9 cellular contexts compared by ENCODE assay signal in genomic region chr15:90200534-90201139, GRCh38. TPM values are rescaled to one million over a fixed set of nuclear protein-coding genes. Genes with fewer than 3 reads are reported as not detected.
DNase-seq lines count a peak whose midpoint lies in the region; ATAC-seq, FAIRE-seq and TF ChIP-seq lines count a peak whose summit lies in the region.
"Had no signal": no experiment of that assay in that cellular context is flagged by ENCODE, and none has a peak within 500 bp of the region (broad histone marks: within the 10 kb centered on the region; RNA-seq: fewer than 3 reads in every experiment).

No MANE protein-coding gene starts in this region.

- H3K4me1 ChIP-seq in endothelial cell of umbilical vein (ENCODE audit: control insufficient read depth, extremely low read depth, insufficient read depth, low read length) (peaks cover 6% of the 10 kb centered on the region), neuron (ENCODE audit: insufficient read depth, low read length) (peaks cover 24% of the 10 kb centered on the region)

- no peaks in the 10 kb centered on the region for H3K36me3 Mint-ChIP-seq in activated naive CD4-positive, alpha-beta T cell treated with anti-CD3 and anti-CD28 coated beads for 36 hours (ENCODE audit: low read depth)

- no peak overlapping the region for H3K27ac ChIP-seq in endothelial cell of umbilical vein (ENCODE audit: insufficient read depth, low read depth, low read length)

- H3K9me3 ChIP-seq in endothelial cell of umbilical vein (replicated peaks; ENCODE audit: control insufficient read depth, insufficient read depth, low read length): no peaks in the 10 kb centered on the region
- no peaks in the 10 kb centered on the region for H3K9me3 ChIP-seq in neuron (ENCODE audit: low read length)

- no peak for TF ChIP-seq CTCF in endothelial cell of umbilical vein (IDR thresholded peaks at IDR 0.05; ENCODE audit: extremely low read depth in 1 of 2, insufficient read depth in 1 of 2, low read depth in 1 of 2, low read length in 2 of 2)

- POLR2A ChIA-PET in endothelial cell of umbilical vein (lab: Charles Lee): interaction anchor here (0.9 to 1.7 kb wide), 3 partner anchors 33 to 98 kb away, joined by 3 to 5 read pairs (median 4); partner anchors contain the start of gene CIB1

- peak overlapping the region; percentile 77 for H3K4me3 Mint-ChIP-seq in activated naive CD4-positive, alpha-beta T cell treated with anti-CD3 and anti-CD28 coated beads for 36 hours

- BruUV-seq in endothelial cell of umbilical vein (replicated peaks; lab: Mats Ljungman, UMichigan): TSS peak; percentile 17

- TF ChIP-seq POLR2A in endothelial cell of umbilical vein (IDR thresholded peaks at IDR 0.05; ENCODE audit: low read depth, low read length): no peak

- intact Hi-C loops in activated naive CD4-positive, alpha-beta T cell treated with anti-CD3 and anti-CD28 coated beads for 36 hours (cut with micrococcal nuclease): loop anchor here (1.0 kb wide), 1 partner anchor 33 kb away; the partner anchor contains the start of gene CIB1
- intact Hi-C loops in endothelial cell of umbilical vein (cut with micrococcal nuclease): loop anchor here (1.0 kb wide), 1 partner anchor 33 kb away; the partner anchor contains the start of gene CIB1

- H3K4me3 ChIP-seq in endothelial cell of umbilical vein (replicated peaks in 1 of 3; ENCODE audit: insufficient read depth in 1 of 3, low read depth in 1 of 3, low read length in 3 of 3): peak overlapping the region; percentile 67 to 92 (median 77)
- H3K4me3 ChIP-seq in neuron (ENCODE audit: low read length): peak overlapping the region; percentile 91

- no peak for DNase-seq in activated naive CD4-positive, alpha-beta T cell treated with anti-CD3 and anti-CD28 coated beads for 36 hours
- DNase-seq in activated naive CD4-positive, alpha-beta T cell treated with anti-CD3 and anti-CD28 coated beads, Interleukin-2, amount 50 U/mL, for 16 hours: no peak
- DNase-seq in NCI-H69 (lab: John Stamatoyannopoulos, UW): peak; percentile 20
- no peak for DNase-seq in endothelial cell of umbilical vein (ENCODE audit: low read depth, low spot score)
- DNase-seq in activated effector memory CD4-positive, alpha-beta T cell treated with anti-CD3 and anti-CD28 coated beads, Interleukin-2, amount 50 U/mL, for 16 hours: no peak
- no peak for DNase-seq in stimulated activated CD4-positive, alpha-beta T cell treated with anti-CD3 and anti-CD28 coated beads, Interleukin-4, amount 100 ng/mL, for 24 hours

- dilution Hi-C loops in endothelial cell of umbilical vein (cut with MboI; ENCODE audit: extremely low pct_ligation_motif_present, low sequenced_read_pairs): no loop called here

- H3K9ac ChIP-seq in endothelial cell of umbilical vein (replicated peaks; ENCODE audit: extremely low read depth, insufficient read depth, low read length): peak overlapping the region; percentile 32

- no peaks in the 10 kb centered on the region for H3K79me2 ChIP-seq in endothelial cell of umbilical vein (ENCODE audit: control insufficient read depth, insufficient read depth, low read length)

- H2AFZ ChIP-seq in endothelial cell of umbilical vein (ENCODE audit: low read depth, low read length): peak overlapping the region; percentile 99
- peak overlapping the region; percentile 57 for H2AFZ ChIP-seq in neuron (ENCODE audit: low read depth, low read length)

- H3K4me2 ChIP-seq in endothelial cell of umbilical vein (ENCODE audit: insufficient read depth, low read length): peak overlapping the region; percentile 87

- peaks cover 2% of the 10 kb centered on the region for H3K27me3 Mint-ChIP-seq in activated naive CD4-positive, alpha-beta T cell treated with anti-CD3 and anti-CD28 coated beads for 36 hours (ENCODE audit: low read depth)

- ATAC-seq in GM21825 (IDR thresholded peaks at IDR 0.05; ENCODE audit: unreplicated experiment): no peak

- H3K27ac Mint-ChIP-seq in activated naive CD4-positive, alpha-beta T cell treated with anti-CD3 and anti-CD28 coated beads for 36 hours: peak overlapping the region; percentile 75

- H3K9me1 ChIP-seq in endothelial cell of umbilical vein (replicated peaks; ENCODE audit: control insufficient read depth, extremely low read depth, insufficient read depth, low read length): no peaks in the 10 kb centered on the region

- H3K9me3 Mint-ChIP-seq in activated naive CD4-positive, alpha-beta T cell treated with anti-CD3 and anti-CD28 coated beads for 36 hours: no peaks in the 10 kb centered on the region

- no peaks in the 10 kb centered on the region for H3K27me3 ChIP-seq in endothelial cell of umbilical vein (ENCODE audit: control insufficient read depth in 2 of 2, insufficient read depth in 2 of 2, low read length in 2 of 2)
- no peaks in the 10 kb centered on the region for H3K27me3 ChIP-seq in neuron (ENCODE audit: insufficient read depth, low read length)

- CTCF ChIA-PET in activated naive CD4-positive, alpha-beta T cell treated with anti-CD3 and anti-CD28 coated beads for 36 hours (lab: Charles Lee): interaction anchor here (0.6 to 1.7 kb wide), 6 partner anchors 9 to 103 kb away, joined by 3 to 6 read pairs (median 4); no protein-coding TSS in a partner anchor
- CTCF ChIA-PET in endothelial cell of umbilical vein (lab: Charles Lee): interaction anchor here (0.6 to 7.5 kb wide), 14 partner anchors 8 to 85 kb away, joined by 3 to 34 read pairs (median 5); partner anchors contain the start of genes NGRN and TTLL13

- no peak for FAIRE-seq in endothelial cell of umbilical vein (lab: Jason Lieb, UNC)

- H3K4me1 Mint-ChIP-seq in activated naive CD4-positive, alpha-beta T cell treated with anti-CD3 and anti-CD28 coated beads for 36 hours (ENCODE audit: low read depth): peaks cover 10% of the 10 kb centered on the region

- H3K36me3 ChIP-seq in endothelial cell of umbilical vein (ENCODE audit: control insufficient read depth in 2 of 2, extremely low read depth in 1 of 2, insufficient read depth in 2 of 2, low read length in 2 of 2) (no peaks in the 10 kb centered on the region), neuron (ENCODE audit: insufficient read depth, low read length) (no peaks in the 10 kb centered on the region)

- no peaks in the 10 kb centered on the region for H4K20me1 ChIP-seq in endothelial cell of umbilical vein (replicated peaks; ENCODE audit: control insufficient read depth, extremely low read depth, insufficient read depth, low read length)

TF ChIP-seq in endothelial cell of umbilical vein, 7 proteins besides CTCF, POLR2A, EP300 and RAD21 (continues in another document):
- TF ChIP-seq EZH2 (IDR thresholded peaks at IDR 0.05; ENCODE audit: borderline replicate concordance, low read depth, low read length, severe bottlenecking) (no peak), JUN (IDR thresholded peaks at IDR 0.05; ENCODE audit: borderline replicate concordance, insufficient read depth, insufficient read length, low read depth) (no peak), FOS (IDR thresholded peaks at IDR 0.05; ENCODE audit: borderline replicate concordance, insufficient read depth, low read length) (no peak), GATA2 (IDR thresholded peaks at IDR 0.05; ENCODE audit: insufficient read depth, insufficient read length, low read depth, low read length) (no peak), MYC (IDR thresholded peaks at IDR 0.05; ENCODE audit: low read depth, low read length) (no peak)

RNA-seq across cellular contexts. Expression of gene SEMA4B, which starts 0.5 kb away (rescaled TPM):
- total RNA-seq in activated naive CD4-positive, alpha-beta T cell treated with anti-CD3 and anti-CD28 coated beads for 36 hours: 1 to 10 TPM; 6.8 to 8.6 TPM
- 7.1 and 7.8 TPM in 2 replicates for total RNA-seq in endothelial cell of umbilical vein
- polyA plus RNA-seq in endothelial cell of umbilical vein: 6.1 and 7.5 TPM in 2 replicates
- 4.0 and 4.6 TPM in 2 replicates for polyA plus RNA-seq in endothelial cell of umbilical vein (2011; cell fraction: cytosol; rRNA removed)
- 5.5 and 6.2 TPM in 2 replicates for polyA plus RNA-seq in endothelial cell of umbilical vein (2011; cell fraction: nucleus; rRNA removed)
- polyA plus RNA-seq in endothelial cell of umbilical vein (2012): 12.0 and 13.0 TPM in 2 replicates
- 6.9 and 13.6 TPM in 2 replicates for polyA minus RNA-seq in endothelial cell of umbilical vein
- polyA minus RNA-seq in endothelial cell of umbilical vein (2011; cell fraction: cytosol; rRNA and poly(A)+ RNA removed): 23.8 TPM
- 6.3 and 9.6 TPM in 2 replicates for polyA minus RNA-seq in endothelial cell of umbilical vein (2011; cell fraction: nucleus; rRNA and poly(A)+ RNA removed)

RNA-seq across cellular contexts. Expression of gene CIB1, which starts 33.1 kb away (rescaled TPM):
- 100 to 1,000 TPM; 156 to 171 TPM for total RNA-seq in activated naive CD4-positive, alpha-beta T cell treated with anti-CD3 and anti-CD28 coated beads for 36 hours
- total RNA-seq in endothelial cell of umbilical vein: 58.3 and 61.0 TPM in 2 replicates
- polyA plus RNA-seq in endothelial cell of umbilical vein: 105 and 137 TPM in 2 replicates
- 88.7 and 98.1 TPM in 2 replicates for polyA plus RNA-seq in endothelial cell of umbilical vein (2011; cell fraction: cytosol; rRNA removed)
- 52.8 and 62.9 TPM in 2 replicates for polyA plus RNA-seq in endothelial cell of umbilical vein (2011; cell fraction: nucleus; rRNA removed)
- polyA plus RNA-seq in endothelial cell of umbilical vein (2012): 75.2 and 82.5 TPM in 2 replicates
- polyA minus RNA-seq in endothelial cell of umbilical vein: 33.8 and 37.8 TPM in 2 replicates
- polyA minus RNA-seq in endothelial cell of umbilical vein (2011; cell fraction: cytosol; rRNA and poly(A)+ RNA removed): 31.9 TPM
- polyA minus RNA-seq in endothelial cell of umbilical vein (2011; cell fraction: nucleus; rRNA and poly(A)+ RNA removed): 8.5 and 8.9 TPM in 2 replicates

RNA-seq across cellular contexts. Expression of gene GDPGP1, which starts 33.4 kb away (rescaled TPM):
- 1 to 10 TPM; 1.5 to 3.6 TPM for total RNA-seq in activated naive CD4-positive, alpha-beta T cell treated with anti-CD3 and anti-CD28 coated beads for 36 hours
- total RNA-seq in endothelial cell of umbilical vein: 4.4 and 7.2 TPM in 2 replicates
- 4.8 and 6.0 TPM in 2 replicates for polyA plus RNA-seq in endothelial cell of umbilical vein
- 2.9 and 3.6 TPM in 2 replicates for polyA plus RNA-seq in endothelial cell of umbilical vein (2011; cell fraction: cytosol; rRNA removed)
- polyA plus RNA-seq in endothelial cell of umbilical vein (2011; cell fraction: nucleus; rRNA removed): 2.9 and 3.8 TPM in 2 replicates
- 2.1 and 2.2 TPM in 2 replicates for polyA plus RNA-seq in endothelial cell of umbilical vein (2012)
- 10.7 and 14.9 TPM in 2 replicates for polyA minus RNA-seq in endothelial cell of umbilical vein
- polyA minus RNA-seq in endothelial cell of umbilical vein (2011; cell fraction: cytosol; rRNA and poly(A)+ RNA removed): 7.3 TPM
- polyA minus RNA-seq in endothelial cell of umbilical vein (2011; cell fraction: nucleus; rRNA and poly(A)+ RNA removed): 2.1 and 5.1 TPM in 2 replicates

RNA-seq across cellular contexts. Expression of gene TTLL13, which starts 48.7 kb away (rescaled TPM):
- total RNA-seq in activated naive CD4-positive, alpha-beta T cell treated with anti-CD3 and anti-CD28 coated beads for 36 hours: under 1 TPM; 0.15 to 0.26 TPM
- not detected in 2 replicates for total RNA-seq in endothelial cell of umbilical vein
- polyA plus RNA-seq in endothelial cell of umbilical vein: 0.04 and 0.05 TPM in 2 replicates
- 0.03 and 0.04 TPM in 2 replicates for polyA plus RNA-seq in endothelial cell of umbilical vein (2011; cell fraction: cytosol; rRNA removed)
- polyA plus RNA-seq in endothelial cell of umbilical vein (2011; cell fraction: nucleus; rRNA removed): 0.16 and 0.31 TPM in 2 replicates
- 1.5 TPM in 1 of 2 replicates, not detected in the other for polyA plus RNA-seq in endothelial cell of umbilical vein (2012)
- polyA minus RNA-seq in endothelial cell of umbilical vein: not detected in 2 replicates
- polyA minus RNA-seq in endothelial cell of umbilical vein (2011; cell fraction: cytosol; rRNA and poly(A)+ RNA removed): not detected
- polyA minus RNA-seq in endothelial cell of umbilical vein (2011; cell fraction: nucleus; rRNA and poly(A)+ RNA removed): 0.19 TPM in 1 of 2 replicates, not detected in the other
- total RNA-seq: glomerular endothelial cell had no signal
